8 cellular contexts compared by ENCODE assay signal in the genomic region with DNA sequence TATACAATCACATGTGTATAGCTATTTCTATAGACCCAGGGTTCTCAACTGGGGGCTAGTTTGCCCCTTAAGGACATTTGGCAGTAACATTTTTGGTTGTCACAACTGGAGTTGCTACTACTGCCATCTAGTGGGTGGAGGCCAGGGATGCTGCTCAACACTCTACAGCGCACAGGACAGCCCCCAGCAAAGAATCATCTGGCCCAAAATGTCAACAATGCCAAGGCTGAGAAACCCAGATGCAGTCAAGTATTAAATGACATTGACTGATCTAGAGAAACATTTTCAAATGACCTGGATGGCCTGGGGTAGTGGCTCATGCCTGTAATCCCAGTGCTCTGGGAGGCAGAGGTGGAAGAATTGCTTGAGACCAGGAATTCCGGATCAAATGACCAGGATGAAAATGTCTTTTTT. TPM values are rescaled to one million over a fixed set of nuclear protein-coding genes. Genes with fewer than 3 reads are reported as not detected.
DNase-seq lines count a peak whose midpoint lies in the region; ATAC-seq and TF ChIP-seq lines count a peak whose summit lies in the region.

No MANE protein-coding gene starts in this region.

- H3K27ac ChIP-seq in C4-2B: peak overlapping the region; percentile 86

- peak; percentile 73 for TF ChIP-seq CTCF in C4-2B (conservative IDR thresholded peaks at IDR 0.05)

- DNase-seq in HuH-7 (ENCODE audit: low spot score): peak; percentile 35
- peak; percentile 18 to 75 (median 61) for DNase-seq in T-cell
- DNase-seq in activated naive CD8-positive, alpha-beta T cell treated with anti-CD3 and anti-CD28 coated beads, Interleukin-2, amount 10 ng/mL, durations not matched to agents 7 days and 5 days: peak; percentile 68
- DNase-seq in kidney glomerular epithelial cell (lab: John Stamatoyannopoulos, UW): peak; percentile 75
- DNase-seq in stimulated activated CD8-positive, alpha-beta memory T cell treated with anti-CD3 and anti-CD28 coated beads, Interleukin-2, amount 100 ng/mL, for 48 hours (ENCODE audit: low read depth in 2 of 2): peak; percentile 49 to 63

- H3K4me3 Mint-ChIP-seq in T-cell: no peak overlapping the region
- no peak overlapping the region for H3K4me3 Mint-ChIP-seq in activated naive CD8-positive, alpha-beta T cell treated with anti-CD3 and anti-CD28 coated beads, Interleukin-2, amount 10 ng/mL, durations not matched to agents 7 days and 5 days

- ATAC-seq in GM19023 (IDR thresholded peaks at IDR 0.05; ENCODE audit: unreplicated experiment) (peak; percentile 65), T-cell (replicated peaks in 1 of 4) (peak; percentile 72 to 79 (median 76)), GM21367 (IDR thresholded peaks at IDR 0.05; ENCODE audit: unreplicated experiment) (no peak)
- peak; percentile 92 for ATAC-seq in activated naive CD8-positive, alpha-beta T cell treated with anti-CD3 and anti-CD28 coated beads, Interleukin-2, amount 10 ng/mL, durations not matched to agents 7 days and 5 days (ENCODE audit: low read depth)

- CTCF ChIA-PET in T-cell (lab: Charles Lee): interaction anchor here (0.5 to 2.5 kb wide), 10 partner anchors 9 to 1648 kb away, joined by 3 to 18 read pairs (median 4); no protein-coding TSS in a partner anchor

- POLR2A ChIA-PET in T-cell (lab: Charles Lee): no interaction called here
- POLR2A ChIA-PET in activated naive CD8-positive, alpha-beta T cell treated with anti-CD3 and anti-CD28 coated beads, Interleukin-2, amount 10 ng/mL, durations not matched to agents 7 days and 5 days (lab: Charles Lee): interaction anchor here (0.8 kb wide), 1 partner anchor 180 kb away, joined by 3 read pairs; no protein-coding TSS in a partner anchor

- H3K27me3 Mint-ChIP-seq in T-cell: no peaks in the 10 kb centered on the region
- no peaks in the 10 kb centered on the region for H3K27me3 Mint-ChIP-seq in activated naive CD8-positive, alpha-beta T cell treated with anti-CD3 and anti-CD28 coated beads, Interleukin-2, amount 10 ng/mL, durations not matched to agents 7 days and 5 days

- H3K4me1 Mint-ChIP-seq in T-cell: peaks cover 44 to 49% (median 46%) of the 10 kb centered on the region in 3 donors
- peaks cover 27% of the 10 kb centered on the region for H3K4me1 Mint-ChIP-seq in activated naive CD8-positive, alpha-beta T cell treated with anti-CD3 and anti-CD28 coated beads, Interleukin-2, amount 10 ng/mL, durations not matched to agents 7 days and 5 days

- peaks cover 20% of the 10 kb centered on the region for H3K36me3 Mint-ChIP-seq in T-cell
- H3K36me3 Mint-ChIP-seq in activated naive CD8-positive, alpha-beta T cell treated with anti-CD3 and anti-CD28 coated beads, Interleukin-2, amount 10 ng/mL, durations not matched to agents 7 days and 5 days: peaks cover 24% of the 10 kb centered on the region

- H3K9me3 Mint-ChIP-seq in T-cell: no peaks in the 10 kb centered on the region
- H3K9me3 Mint-ChIP-seq in activated naive CD8-positive, alpha-beta T cell treated with anti-CD3 and anti-CD28 coated beads, Interleukin-2, amount 10 ng/mL, durations not matched to agents 7 days and 5 days: no peaks in the 10 kb centered on the region

- H3K27ac Mint-ChIP-seq in T-cell: peak overlapping the region; percentile 69 to 86
- no peak overlapping the region for H3K27ac Mint-ChIP-seq in activated naive CD8-positive, alpha-beta T cell treated with anti-CD3 and anti-CD28 coated beads, Interleukin-2, amount 10 ng/mL, durations not matched to agents 7 days and 5 days

RNA-seq across cellular contexts. Expression of gene WSB2, which starts 5.8 kb away (rescaled TPM):
- 10 to 100 TPM; 19.6 to 33.7 (median 25.8) TPM for total RNA-seq in T-cell
- total RNA-seq in activated naive CD8-positive, alpha-beta T cell treated with anti-CD3 and anti-CD28 coated beads, Interleukin-2, amount 10 ng/mL, durations not matched to agents 7 days and 5 days: 10 to 100 TPM; 48.2 to 50.6 TPM

RNA-seq across cellular contexts. Expression of gene RFC5, which starts 38.6 kb away (rescaled TPM):
- 10 to 100 TPM; 12.4 to 16.3 (median 13.5) TPM for total RNA-seq in T-cell
- total RNA-seq in activated naive CD8-positive, alpha-beta T cell treated with anti-CD3 and anti-CD28 coated beads, Interleukin-2, amount 10 ng/mL, durations not matched to agents 7 days and 5 days: 10 to 100 TPM; 42.7 to 44.9 TPM

RNA-seq across cellular contexts. Expression of gene VSIG10, which starts 48.7 kb away (rescaled TPM):
- total RNA-seq in T-cell: 1 to 10 TPM; 1.6 to 4.1 (median 3.2) TPM
- total RNA-seq in activated naive CD8-positive, alpha-beta T cell treated with anti-CD3 and anti-CD28 coated beads, Interleukin-2, amount 10 ng/mL, durations not matched to agents 7 days and 5 days: 1 to 10 TPM; 7.6 to 8.5 TPM
